ENCODE assay signal across 8 cellular contexts in genomic region chr6:116287668-116288282, GRCh38. TPM values are rescaled to one million over a fixed set of nuclear protein-coding genes. Genes with fewer than 3 reads are reported as not detected.
A peak's percentile ranks its signal among the peaks of the same experiment; 100 is the strongest.
DNase-seq lines count a peak whose midpoint lies in the region; ATAC-seq and TF ChIP-seq lines count a peak whose summit lies in the region.

No MANE protein-coding gene starts in this region.

- no peaks in the 10 kb centered on the region for H3K27me3 ChIP-seq in upper lobe of right lung

- no peaks in the 10 kb centered on the region for H3K27me3 Mint-ChIP-seq in MCF 10A (ENCODE audit: insufficient read depth, unreplicated experiment)

- TF ChIP-seq CTCF in MCF 10A (IDR thresholded peaks at IDR 0.05; ENCODE audit: unreplicated experiment) (peak; percentile 83), upper lobe of right lung (IDR thresholded peaks at IDR 0.05) (peak; percentile 95)

- intact Hi-C loops in MCF 10A (cut with micrococcal nuclease) (loop anchor here (1.0 to 5.0 kb wide), 6 partner anchors 84 to 274 kb away; partner anchors contain the start of gene CALHM5), upper lobe of right lung (cut with DNase I) (no loop called here)

- H3K4me3 ChIP-seq in upper lobe of right lung, result no peak overlapping the region

- H3K27ac ChIP-seq in upper lobe of right lung, result no peak overlapping the region

- no peaks in the 10 kb centered on the region for H3K9me3 Mint-ChIP-seq in MCF 10A (ENCODE audit: unreplicated experiment)

- DNase-seq in ELR (ENCODE audit: low read depth) (peak; percentile 78), H4 (ENCODE audit: low spot score) (peak; percentile 36), NCI-H526 treated with DMSO at 0.1 percent for 48 hours (lab: John Stamatoyannopoulos, UW) (peak; percentile 13), MCF 10A (ENCODE audit: unreplicated experiment) (peak; percentile 69), left lobe of liver (ENCODE audit: low spot score) (no peak), upper lobe of right lung (no peak)
- no peak for DNase-seq in activated T-cell treated with anti-CD3 and anti-CD28 coated beads, Interleukin-2, amount 50 U/mL, for 48 hours

- BruUV-seq in MCF 10A (replicated peaks; lab: Mats Ljungman, UMichigan), result no TSS peak

- no peak overlapping the region for H3K27ac Mint-ChIP-seq in MCF 10A (ENCODE audit: low read depth, unreplicated experiment)

- H3K4me3 Mint-ChIP-seq in MCF 10A (ENCODE audit: unreplicated experiment), result no peak overlapping the region

- no peaks in the 10 kb centered on the region for H3K9me3 ChIP-seq in upper lobe of right lung

- H3K4me1 Mint-ChIP-seq in MCF 10A (ENCODE audit: insufficient read depth, unreplicated experiment), result no peaks in the 10 kb centered on the region

- H3K36me3 Mint-ChIP-seq in MCF 10A (ENCODE audit: insufficient read depth, unreplicated experiment), result no peaks in the 10 kb centered on the region

- ATAC-seq in left lobe of liver (peak; percentile 91), upper lobe of right lung (peak; percentile 90), GM19452 (IDR thresholded peaks at IDR 0.05; ENCODE audit: unreplicated experiment) (no peak)

- CTCF ChIA-PET in MCF 10A (lab: Yijun Ruan, JAX), result interaction anchor here (0.5 to 4.3 kb wide), 67 partner anchors 9 to 560 kb away, joined by 3 to 82 read pairs (median 6); partner anchors contain the start of genes CALHM5 and DSE

- POLR2A ChIA-PET in MCF 10A (lab: Yijun Ruan, JAX), result interaction anchor here (0.5 to 4.3 kb wide), 18 partner anchors 8 to 246 kb away, joined by 3 to 45 read pairs (median 4); partner anchors contain the start of genes DSE and TSPYL1

- no peaks in the 10 kb centered on the region for H3K36me3 ChIP-seq in upper lobe of right lung

- no peaks in the 10 kb centered on the region for H3K4me1 ChIP-seq in upper lobe of right lung

RNA-seq across cellular contexts. Expression of gene TSPYL1, which starts 8.0 kb away (rescaled TPM):
- 38.4 and 39.9 TPM in 2 replicates for total RNA-seq in H4 (2014; rRNA removed; shearing (Covaris generic))
- 67.4 and 85.0 TPM in 2 replicates for total RNA-seq in MCF 10A (2022)
- total RNA-seq in left lobe of liver, result 52.7 TPM
- total RNA-seq in upper lobe of right lung, result 86.2 TPM

RNA-seq across cellular contexts. Expression of gene TSPYL4, which starts 33.9 kb away (rescaled TPM):
- total RNA-seq in H4 (2014; rRNA removed; shearing (Covaris generic)), result 5.8 and 6.3 TPM in 2 replicates
- 9.1 and 9.8 TPM in 2 replicates for total RNA-seq in MCF 10A (2022)
- total RNA-seq in left lobe of liver, result 5.2 TPM
- total RNA-seq in upper lobe of right lung, result 13.6 TPM

Comparison
In these comparisons a context has a peak if more than half of its experiments do, and no peak if none do; other contexts are left out.
1. DNase-seq: peak in ELR (single experiment), H4 (single experiment), NCI-H526 treated with DMSO at 0.1 percent for 48 hours (single experiment) and MCF 10A (single experiment); none in left lobe of liver (single experiment), upper lobe of right lung (single experiment) and activated T-cell treated with anti-CD3 and anti-CD28 coated beads, Interleukin-2, amount 50 U/mL, for 48 hours (0 of 2).